ENCODE assay signal across 8 cellular contexts in genomic region chr22:50245214-50246072, GRCh38. TPM values are rescaled to one million over a fixed set of nuclear protein-coding genes. Genes with fewer than 3 reads are reported as not detected.
A peak's percentile ranks its signal among the peaks of the same experiment; 100 is the strongest.
DNase-seq lines count a peak whose midpoint lies in the region; ATAC-seq and TF ChIP-seq lines count a peak whose summit lies in the region.

No MANE protein-coding gene starts in this region.

- CTCF ChIA-PET in activated CD4-positive, alpha-beta T cell treated with anti-CD3 and anti-CD28 coated beads for 36 hours (lab: Charles Lee): interaction anchor here (0.6 to 2.5 kb wide), 5 partner anchors 54 to 406 kb away, joined by 3 to 6 read pairs (median 3); partner anchors contain the start of gene SCO2

- peak overlapping the region; percentile 89 to 98 (median 89) for H3K9ac ChIP-seq in skeletal muscle tissue (ENCODE audit: low read depth in 1 of 3, low read length in 3 of 3)

- no peaks in the 10 kb centered on the region for H3K27me3 ChIP-seq in heart left ventricle
- H3K27me3 ChIP-seq in skeletal muscle tissue (ENCODE audit: control insufficient read depth in 3 of 3, insufficient read depth in 3 of 3, low read length in 3 of 3): no peaks in the 10 kb centered on the region

- ATAC-seq in activated CD4-positive, alpha-beta T cell treated with anti-CD3 and anti-CD28 coated beads for 36 hours: no peak
- ATAC-seq in activated T-cell treated with anti-CD3 and anti-CD28 coated beads, Interleukin-2, amount 50 U/mL, for 4 hours: peak; percentile 9 to 33
- peak; percentile 2 to 44 (median 33) for ATAC-seq in heart left ventricle
- no peak for ATAC-seq in GM21529 (IDR thresholded peaks at IDR 0.05; ENCODE audit: unreplicated experiment)

- intact Hi-C loops in activated CD4-positive, alpha-beta T cell treated with anti-CD3 and anti-CD28 coated beads for 36 hours (cut with DNase I, micrococcal nuclease): loop anchor here (1.0 to 10.0 kb wide), 6 partner anchors 25 to 337 kb away; partner anchors contain the start of genes NCAPH2 (in 2 of the 2), CHKB (in 1 of the 2), LMF2 (in 1 of the 2) and MAPK11 (in 1 of the 2)
- intact Hi-C loops in heart left ventricle (cut with DNase I): loop anchor here in 6 of 10 donors (2.0 to 10.0 kb wide), 5 partner anchors 97 to 369 kb away; partner anchors contain the start of genes PPP6R2 (in 2 of the 6), LMF2 (in 1 of the 6), NCAPH2 (in 1 of the 6) and SCO2 (in 1 of the 6)

- peak overlapping the region; percentile 51 to 99 (median 88) for H3K4me3 ChIP-seq in heart left ventricle
- H3K4me3 ChIP-seq in skeletal muscle tissue (ENCODE audit: low read length in 3 of 3): peak overlapping the region; percentile 93 to 98 (median 95)

- no peak for DNase-seq in activated CD4-positive, alpha-beta T cell treated with anti-CD3 and anti-CD28 coated beads for 36 hours
- no peak for DNase-seq in activated CD4-positive, alpha-beta T cell treated with anti-CD3 and anti-CD28 coated beads for 1 hour
- DNase-seq in activated T-cell treated with anti-CD3 and anti-CD28 coated beads, Interleukin-2, amount 50 U/mL, for 4 hours: no peak
- DNase-seq in heart left ventricle: no peak
- DNase-seq in NCI-H1105 (lab: John Stamatoyannopoulos, UW): no peak
- DNase-seq in SW 1271 (lab: John Stamatoyannopoulos, UW): no peak

- H3K4me3 Mint-ChIP-seq in activated CD4-positive, alpha-beta T cell treated with anti-CD3 and anti-CD28 coated beads for 36 hours: peak overlapping the region; percentile 94
- H3K4me3 Mint-ChIP-seq in activated T-cell treated with anti-CD3 and anti-CD28 coated beads, Interleukin-2, amount 50 U/mL, for 4 hours: peak overlapping the region; percentile 100

- TF ChIP-seq CTCF in heart left ventricle (IDR thresholded peaks at IDR 0.05): no peak

- peaks cover 28% of the 10 kb centered on the region for H3K4me1 Mint-ChIP-seq in activated CD4-positive, alpha-beta T cell treated with anti-CD3 and anti-CD28 coated beads for 36 hours
- peaks cover 42% of the 10 kb centered on the region for H3K4me1 Mint-ChIP-seq in activated T-cell treated with anti-CD3 and anti-CD28 coated beads, Interleukin-2, amount 50 U/mL, for 4 hours (ENCODE audit: low read depth)

- H3K27ac Mint-ChIP-seq in activated CD4-positive, alpha-beta T cell treated with anti-CD3 and anti-CD28 coated beads for 36 hours: peak overlapping the region; percentile 100

- peaks cover 21% of the 10 kb centered on the region for H3K36me3 Mint-ChIP-seq in activated CD4-positive, alpha-beta T cell treated with anti-CD3 and anti-CD28 coated beads for 36 hours (ENCODE audit: low read depth)
- H3K36me3 Mint-ChIP-seq in activated T-cell treated with anti-CD3 and anti-CD28 coated beads, Interleukin-2, amount 50 U/mL, for 4 hours (ENCODE audit: insufficient read depth): peaks cover 3% of the 10 kb centered on the region

- TF ChIP-seq POLR2A in heart left ventricle (IDR thresholded peaks at IDR 0.05): no peak

- H3K9me3 ChIP-seq in heart left ventricle (no peaks in the 10 kb centered on the region), skeletal muscle tissue (ENCODE audit: control insufficient read depth in 3 of 3, low read length in 3 of 3) (no peaks in the 10 kb centered on the region)

- H3K36me3 ChIP-seq in heart left ventricle (peaks cover 0 to 29% (median 8%) of the 10 kb centered on the region in 9 donors), skeletal muscle tissue (ENCODE audit: control insufficient read depth in 3 of 3, insufficient read depth in 3 of 3, low read length in 3 of 3) (peaks cover 15 to 28% (median 25%) of the 10 kb centered on the region in 3 donors)

- H3K9me3 Mint-ChIP-seq in activated CD4-positive, alpha-beta T cell treated with anti-CD3 and anti-CD28 coated beads for 36 hours (ENCODE audit: low read depth): no peaks in the 10 kb centered on the region
- no peaks in the 10 kb centered on the region for H3K9me3 Mint-ChIP-seq in activated T-cell treated with anti-CD3 and anti-CD28 coated beads, Interleukin-2, amount 50 U/mL, for 4 hours

- WGBS in heart left ventricle, 4 donors: 4 to 25% (median 14%) methylated on average over 11 to 53 of the region's 53 CpGs

- POLR2A ChIA-PET in activated CD4-positive, alpha-beta T cell treated with anti-CD3 and anti-CD28 coated beads for 36 hours (lab: Charles Lee): no interaction called here

- H3K27ac ChIP-seq in heart left ventricle: peak overlapping the region; percentile 72 to 96 (median 88)
- H3K27ac ChIP-seq in skeletal muscle tissue (ENCODE audit: low read depth, low read length): peak overlapping the region; percentile 82

- H3K27me3 Mint-ChIP-seq in activated CD4-positive, alpha-beta T cell treated with anti-CD3 and anti-CD28 coated beads for 36 hours: no peaks in the 10 kb centered on the region
- no peaks in the 10 kb centered on the region for H3K27me3 Mint-ChIP-seq in activated T-cell treated with anti-CD3 and anti-CD28 coated beads, Interleukin-2, amount 50 U/mL, for 4 hours (ENCODE audit: low read depth)

- peaks cover 18 to 70% (median 52%) of the 10 kb centered on the region in 12 donors for H3K4me1 ChIP-seq in heart left ventricle
- peaks cover 46 to 71% (median 59%) of the 10 kb centered on the region in 3 donors for H3K4me1 ChIP-seq in skeletal muscle tissue (ENCODE audit: control insufficient read depth in 3 of 3, insufficient read depth in 3 of 3, low read length in 3 of 3)

RNA-seq across cellular contexts. Expression of gene TUBGCP6, which starts 0.6 kb away (rescaled TPM):
- total RNA-seq in activated CD4-positive, alpha-beta T cell treated with anti-CD3 and anti-CD28 coated beads for 36 hours: 10 to 100 TPM; 42.2 to 49.2 TPM
- 10 to 100 TPM; 44.5 to 50.6 (median 48.3) TPM for total RNA-seq in activated T-cell treated with anti-CD3 and anti-CD28 coated beads, Interleukin-2, amount 50 U/mL, for 4 hours
- 10 to 100 TPM; 14.1 to 28.8 (median 18.1) TPM for total RNA-seq in heart left ventricle
- 10 to 100 TPM; 11.6 to 17.7 TPM for polyA plus RNA-seq in heart left ventricle
- 17.2 TPM for total RNA-seq in skeletal muscle tissue

RNA-seq across cellular contexts. Expression of gene HDAC10, which starts 5.6 kb away (rescaled TPM):
- total RNA-seq in activated CD4-positive, alpha-beta T cell treated with anti-CD3 and anti-CD28 coated beads for 36 hours: 10 to 100 TPM; 33.5 to 41.5 TPM
- total RNA-seq in activated T-cell treated with anti-CD3 and anti-CD28 coated beads, Interleukin-2, amount 50 U/mL, for 4 hours: 10 to 100 TPM; 45.1 to 50.6 (median 48.2) TPM
- total RNA-seq in heart left ventricle: 10 to 100 TPM in 6 of 9 donors, 1 to 10 TPM in 3; 6.8 to 22.4 (median 10.9) TPM
- 1 to 10 TPM; 6.2 to 10.0 TPM for polyA plus RNA-seq in heart left ventricle
- 8.9 TPM for total RNA-seq in skeletal muscle tissue

RNA-seq across cellular contexts. Expression of gene MAPK12, which starts 16.0 kb away (rescaled TPM):
- total RNA-seq in activated CD4-positive, alpha-beta T cell treated with anti-CD3 and anti-CD28 coated beads for 36 hours: 1 to 10 TPM; 5.4 to 8.1 TPM
- 1 to 10 TPM; 3.3 to 4.3 (median 3.9) TPM for total RNA-seq in activated T-cell treated with anti-CD3 and anti-CD28 coated beads, Interleukin-2, amount 50 U/mL, for 4 hours
- total RNA-seq in heart left ventricle: 10 to 100 TPM; 12.2 to 18.0 (median 15.5) TPM
- 10 to 100 TPM; 11.6 to 17.9 TPM for polyA plus RNA-seq in heart left ventricle
- total RNA-seq in skeletal muscle tissue: 18.8 TPM

RNA-seq across cellular contexts. Expression of gene MAPK11, which starts 24.7 kb away (rescaled TPM):
- 10 to 100 TPM; 11.6 to 13.6 TPM for total RNA-seq in activated CD4-positive, alpha-beta T cell treated with anti-CD3 and anti-CD28 coated beads for 36 hours
- 10 to 100 TPM in 1 of 3 donors, 1 to 10 TPM in 2; 9.4 to 10.1 (median 9.8) TPM for total RNA-seq in activated T-cell treated with anti-CD3 and anti-CD28 coated beads, Interleukin-2, amount 50 U/mL, for 4 hours
- total RNA-seq in heart left ventricle: 10 to 100 TPM in 1 of 9 donors, 1 to 10 TPM in 8; 5.0 to 12.1 (median 7.0) TPM
- 1 to 10 TPM; 7.8 to 9.9 TPM for polyA plus RNA-seq in heart left ventricle
- total RNA-seq in skeletal muscle tissue: 3.1 TPM

RNA-seq across cellular contexts. Expression of gene SELENOO, which starts 44.6 kb away (rescaled TPM):
- 10 to 100 TPM; 14.4 to 18.3 TPM for total RNA-seq in activated CD4-positive, alpha-beta T cell treated with anti-CD3 and anti-CD28 coated beads for 36 hours
- 10 to 100 TPM; 24.4 to 27.9 (median 26.9) TPM for total RNA-seq in activated T-cell treated with anti-CD3 and anti-CD28 coated beads, Interleukin-2, amount 50 U/mL, for 4 hours
- total RNA-seq in heart left ventricle (10 to 100 TPM; 10.4 to 23.8 (median 12.8) TPM), skeletal muscle tissue (4.7 TPM)
- 10 to 100 TPM; 16.0 to 20.4 TPM for polyA plus RNA-seq in heart left ventricle

Comparison
In these comparisons a context has a peak if more than half of its experiments do, and no peak if none do; other contexts are left out.
1. ATAC-seq: peak in activated T-cell treated with anti-CD3 and anti-CD28 coated beads, Interleukin-2, amount 50 U/mL, for 4 hours (2 of 2) and heart left ventricle (4 of 4); none in activated CD4-positive, alpha-beta T cell treated with anti-CD3 and anti-CD28 coated beads for 36 hours (single experiment) and GM21529 (single experiment).